ENCODE assay signal across 8 cellular contexts in the genomic region with DNA sequence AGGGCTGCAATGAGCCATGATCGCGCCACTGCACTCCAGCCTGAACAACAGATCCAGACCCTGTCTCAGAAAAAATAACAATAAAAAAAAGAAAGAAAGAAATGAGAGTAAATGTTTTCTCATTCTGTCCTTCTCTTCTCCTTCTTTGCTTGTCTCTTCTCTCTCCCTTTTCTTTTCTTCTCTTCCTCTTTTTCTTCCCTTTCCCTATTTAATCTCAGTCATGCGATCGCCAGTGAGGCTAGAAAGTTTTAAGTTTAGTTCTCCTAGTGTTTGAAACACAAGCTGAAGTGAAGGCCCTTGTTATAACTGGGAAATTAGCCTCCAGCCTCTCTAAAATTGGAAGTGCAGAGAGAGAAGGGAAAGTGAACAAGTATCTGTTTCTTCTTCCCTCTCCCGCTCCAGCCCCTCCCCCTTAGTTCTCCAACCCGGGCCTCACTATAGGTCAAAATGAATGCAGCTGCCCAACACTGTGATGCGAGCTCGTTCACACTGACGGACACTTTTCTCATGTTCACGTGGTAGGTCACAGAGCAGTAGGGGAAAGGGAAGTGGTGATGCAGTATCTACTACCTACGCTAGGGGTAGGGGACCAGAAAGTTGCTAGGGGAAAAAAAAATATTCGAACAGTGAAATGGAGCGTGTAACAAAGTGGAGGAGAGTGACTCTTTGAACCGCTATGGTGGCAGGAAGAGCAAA. TPM values are rescaled to one million over a fixed set of nuclear protein-coding genes. Genes with fewer than 3 reads are reported as not detected.
DNase-seq lines count a peak whose midpoint lies in the region; ATAC-seq and TF ChIP-seq lines count a peak whose summit lies in the region.

No MANE protein-coding gene starts in this region.

- no peak overlapping the region for H3K4me3 ChIP-seq in right atrium auricular region

- H3K4me1 Mint-ChIP-seq in activated naive CD8-positive, alpha-beta T cell treated with anti-CD3 and anti-CD28 coated beads, Interleukin-2, amount 10 ng/mL, durations not matched to agents 7 days and 5 days, result peaks cover 20% of the 10 kb centered on the region
- peaks cover 23 to 30% of the 10 kb centered on the region in 2 donors for H3K4me1 Mint-ChIP-seq in stimulated activated naive B cell treated with anti-CD40 and anti-IgM and Interleukin-4, amounts not matched to agents 10 μg/mL and 1 μg/mL and 100 μg/mL, for 72 hours

- H3K27ac Mint-ChIP-seq in activated naive CD8-positive, alpha-beta T cell treated with anti-CD3 and anti-CD28 coated beads, Interleukin-2, amount 10 ng/mL, durations not matched to agents 7 days and 5 days, result peak overlapping the region; percentile 80
- H3K27ac Mint-ChIP-seq in stimulated activated naive B cell treated with anti-CD40 and anti-IgM and Interleukin-4, amounts not matched to agents 10 μg/mL and 1 μg/mL and 100 μg/mL, for 72 hours, result peak overlapping the region; percentile 100

- H3K36me3 Mint-ChIP-seq in activated naive CD8-positive, alpha-beta T cell treated with anti-CD3 and anti-CD28 coated beads, Interleukin-2, amount 10 ng/mL, durations not matched to agents 7 days and 5 days, result peaks cover 2% of the 10 kb centered on the region
- H3K36me3 Mint-ChIP-seq in stimulated activated naive B cell treated with anti-CD40 and anti-IgM and Interleukin-4, amounts not matched to agents 10 μg/mL and 1 μg/mL and 100 μg/mL, for 72 hours, result no peaks in the 10 kb centered on the region

- ATAC-seq in Right ventricle myocardium superior (ENCODE audit: poor library complexity), result peak; percentile 62
- ATAC-seq in HG03060 (IDR thresholded peaks at IDR 0.05; ENCODE audit: low read depth, unreplicated experiment), result peak; percentile 98
- peak; percentile 96 for ATAC-seq in activated naive CD8-positive, alpha-beta T cell treated with anti-CD3 and anti-CD28 coated beads, Interleukin-2, amount 10 ng/mL, durations not matched to agents 7 days and 5 days (ENCODE audit: low read depth)
- ATAC-seq in stimulated activated naive B cell treated with anti-CD40 and anti-IgM and Interleukin-4, amounts not matched to agents 10 μg/mL and 1 μg/mL and 100 μg/mL, for 72 hours (replicated peaks), result peak; percentile 92 to 94

- no peaks in the 10 kb centered on the region for H3K27me3 Mint-ChIP-seq in activated naive CD8-positive, alpha-beta T cell treated with anti-CD3 and anti-CD28 coated beads, Interleukin-2, amount 10 ng/mL, durations not matched to agents 7 days and 5 days
- no peaks in the 10 kb centered on the region for H3K27me3 Mint-ChIP-seq in stimulated activated naive B cell treated with anti-CD40 and anti-IgM and Interleukin-4, amounts not matched to agents 10 μg/mL and 1 μg/mL and 100 μg/mL, for 72 hours

- POLR2A ChIA-PET in activated naive CD8-positive, alpha-beta T cell treated with anti-CD3 and anti-CD28 coated beads, Interleukin-2, amount 10 ng/mL, durations not matched to agents 7 days and 5 days (lab: Charles Lee), result interaction anchor here (2.4 kb wide), 1 partner anchor 24 kb away, joined by 28 read pairs; a partner anchor contains a TSS

- DNase-seq in Right ventricle myocardium superior (no peak), right atrium auricular region (ENCODE audit: low spot score) (no peak), kidney tubule cell (ENCODE audit: low spot score) (peak; percentile 87), NCI-H774 (lab: John Stamatoyannopoulos, UW) (no peak)
- DNase-seq in activated naive CD8-positive, alpha-beta T cell treated with anti-CD3 and anti-CD28 coated beads, Interleukin-2, amount 10 ng/mL, durations not matched to agents 7 days and 5 days, result peak; percentile 37
- DNase-seq in stimulated activated naive B cell treated with anti-CD40 and anti-IgM and Interleukin-4, amounts not matched to agents 10 μg/mL and 1 μg/mL and 100 μg/mL, for 72 hours, result peak; percentile 88

- TF ChIP-seq POLR2A in Raji (IDR thresholded peaks at IDR 0.05; ENCODE audit: insufficient read depth, low read depth, low read length), result peak; percentile 40; the same call in 1 of the 2 replicates

- peak overlapping the region; percentile 71 for H3K4me3 Mint-ChIP-seq in activated naive CD8-positive, alpha-beta T cell treated with anti-CD3 and anti-CD28 coated beads, Interleukin-2, amount 10 ng/mL, durations not matched to agents 7 days and 5 days
- H3K4me3 Mint-ChIP-seq in stimulated activated naive B cell treated with anti-CD40 and anti-IgM and Interleukin-4, amounts not matched to agents 10 μg/mL and 1 μg/mL and 100 μg/mL, for 72 hours, result peak overlapping the region; percentile 79 to 90

- no peaks in the 10 kb centered on the region for H3K9me3 ChIP-seq in right atrium auricular region

- no peak overlapping the region for H3K27ac ChIP-seq in right atrium auricular region

- H3K9me3 Mint-ChIP-seq in activated naive CD8-positive, alpha-beta T cell treated with anti-CD3 and anti-CD28 coated beads, Interleukin-2, amount 10 ng/mL, durations not matched to agents 7 days and 5 days, result no peaks in the 10 kb centered on the region
- H3K9me3 Mint-ChIP-seq in stimulated activated naive B cell treated with anti-CD40 and anti-IgM and Interleukin-4, amounts not matched to agents 10 μg/mL and 1 μg/mL and 100 μg/mL, for 72 hours, result no peaks in the 10 kb centered on the region

- no peaks in the 10 kb centered on the region for H3K27me3 ChIP-seq in right atrium auricular region

- TF ChIP-seq CTCF in right atrium auricular region (IDR thresholded peaks at IDR 0.05), result peak in 1 of 2 donors; percentile 21

- H3K4me1 ChIP-seq in right atrium auricular region, result no peaks in the 10 kb centered on the region

- intact Hi-C loops in Right ventricle myocardium superior (cut with DNase I), result no loop called here

- no peaks in the 10 kb centered on the region for H3K36me3 ChIP-seq in right atrium auricular region

RNA-seq across cellular contexts. Expression of a gene that starts 23.4 kb away (rescaled TPM):
- 15.9 TPM for total RNA-seq in Right ventricle myocardium superior
- 10 to 100 TPM; 18.1 to 23.5 TPM for total RNA-seq in right atrium auricular region
- 10 to 100 TPM; 15.5 to 15.8 TPM for total RNA-seq in activated naive CD8-positive, alpha-beta T cell treated with anti-CD3 and anti-CD28 coated beads, Interleukin-2, amount 10 ng/mL, durations not matched to agents 7 days and 5 days

Comparison
In these comparisons a context has a peak if more than half of its experiments do, and no peak if none do; other contexts are left out.
1. DNase-seq: peak in activated naive CD8-positive, alpha-beta T cell treated with anti-CD3 and anti-CD28 coated beads, Interleukin-2, amount 10 ng/mL, durations not matched to agents 7 days and 5 days (single experiment), kidney tubule cell (single experiment) and stimulated activated naive B cell treated with anti-CD40 and anti-IgM and Interleukin-4, amounts not matched to agents 10 μg/mL and 1 μg/mL and 100 μg/mL, for 72 hours (single experiment); none in Right ventricle myocardium superior (single experiment), right atrium auricular region (single experiment) and NCI-H774 (single experiment).
2. Peak in every context shown above with its lines, with median percentiles within 50 percentile points of each other: ATAC-seq.